Comparison of ENCODE assay signal across 25 cellular contexts in the genomic region with DNA sequence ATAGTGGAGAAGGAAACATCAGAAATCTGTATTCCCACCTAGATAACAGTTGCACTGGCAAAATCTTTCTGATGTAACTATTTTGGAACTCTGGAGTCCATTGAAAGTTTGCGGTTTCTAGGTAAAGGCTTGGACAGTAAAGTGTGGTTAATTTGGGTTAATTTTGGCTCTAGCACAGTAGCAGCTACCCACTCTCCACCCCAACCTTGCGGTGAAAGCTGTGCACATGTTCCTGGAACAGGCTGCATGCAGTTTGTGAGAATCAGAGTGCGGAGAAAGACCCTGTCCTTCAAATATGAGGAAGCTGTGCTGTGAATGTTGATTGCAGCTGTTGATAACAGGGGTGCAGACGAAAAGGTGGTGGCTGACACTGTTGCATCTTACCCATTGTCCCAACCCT. TPM values are rescaled to one million over a fixed set of nuclear protein-coding genes. Genes with fewer than 3 reads are reported as not detected.
"Had no signal": no experiment of that assay in that cellular context is flagged by ENCODE, and none has a peak within 500 bp of the region (broad histone marks: within the 10 kb centered on the region; RNA-seq: fewer than 3 reads in every experiment).

No MANE protein-coding gene starts in this region.

- H3K36me3 ChIP-seq: gastroesophageal sphincter, heart left ventricle, left lung, lower lobe of right lung had no signal

- H3K27ac ChIP-seq: coronary artery, dorsolateral prefrontal cortex, esophagus muscularis mucosa, foreskin keratinocyte, gastroesophageal sphincter, heart left ventricle, hepatocyte, left lung, lower lobe of right lung had no signal

- H3K79me2 ChIP-seq: hepatocyte had no signal

- H3K4me3 ChIP-seq: coronary artery, dorsolateral prefrontal cortex, esophagus muscularis mucosa, gastroesophageal sphincter, heart left ventricle, hepatocyte, left lung, lower lobe of right lung, mucosa of descending colon had no signal

- ATAC-seq: foreskin keratinocyte, gastroesophageal sphincter, heart left ventricle, left lung, left ventricle myocardium superior, lower lobe of right lung, mucosa of descending colon had no signal

- H3K4me2 ChIP-seq: hepatocyte had no signal

- DNase-seq: dermis blood vessel endothelial cell; dorsolateral prefrontal cortex; effector CD4-positive, alpha-beta T cell; effector memory CD4-positive, alpha-beta T cell; foreskin keratinocyte; heart left ventricle; hypothalamus; immature natural killer cell; islet precursor cell; kidney; kidney glomerular epithelial cell; left lung; left ventricle myocardium superior; lower lobe of right lung; mesenchymal stem cell; mucosa of descending colon had no signal

- H2AFZ ChIP-seq: hepatocyte had no signal

- H3K27me3 ChIP-seq: esophagus muscularis mucosa, foreskin keratinocyte, gastroesophageal sphincter, hepatocyte had no signal

- H3K9me3 ChIP-seq: esophagus muscularis mucosa, gastroesophageal sphincter, lower lobe of right lung had no signal

- H3K4me1 ChIP-seq: esophagus muscularis mucosa, foreskin keratinocyte, gastroesophageal sphincter, heart left ventricle, left lung, lower lobe of right lung had no signal

RNA-seq across cellular contexts. Expression of a gene that starts 38.4 kb away (rescaled TPM):
- total RNA-seq: dermis blood vessel endothelial cell, endothelial cell of umbilical vein, fibroblast of lung, fibroblast of villous mesenchyme, lung microvascular endothelial cell, myocyte had no signal
- polyA plus RNA-seq: endothelial cell of umbilical vein, fibroblast of lung, immature natural killer cell had no signal
